In the genomic region with DNA sequence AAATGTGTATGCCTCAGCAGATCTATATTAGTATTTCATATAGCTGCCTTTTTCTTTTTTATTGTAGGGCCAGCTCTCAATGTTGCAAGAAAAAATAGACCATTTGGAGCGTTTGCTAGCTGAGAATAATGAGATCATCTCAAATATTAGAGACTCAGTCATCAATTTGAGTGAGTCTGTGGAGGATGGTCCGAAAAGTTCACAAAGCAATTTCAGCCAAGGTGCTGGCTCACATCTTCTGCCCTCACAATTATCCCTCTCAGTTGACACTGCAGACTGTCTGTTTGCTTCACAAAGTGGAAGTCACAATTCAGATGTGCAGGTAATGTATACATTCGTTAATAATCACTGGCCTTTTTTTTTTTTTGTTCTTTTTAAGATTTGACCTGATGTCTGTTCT, we compare ENCODE assay signal across 25 cellular contexts. TPM values are rescaled to one million over a fixed set of nuclear protein-coding genes. Genes with fewer than 3 reads are reported as not detected.
DNase-seq lines count a peak whose midpoint lies in the region; ATAC-seq lines count a peak whose summit lies in the region.
"Had no signal": no experiment of that assay in that cellular context is flagged by ENCODE, and none has a peak within 500 bp of the region (broad histone marks: within the 10 kb centered on the region; RNA-seq: fewer than 3 reads in every experiment).

No MANE protein-coding gene starts in this region.

- H3K4me1 Mint-ChIP-seq in stimulated activated effector memory CD8-positive, alpha-beta T cell treated with anti-CD3 and anti-CD28 coated beads, Interleukin-12 subunit alpha, Interleukin-12 subunit beta, amount 100 ng/mL, for 72 hours: peaks cover 29% of the 10 kb centered on the region

- intact Hi-C loops in left colon (cut with DNase I, micrococcal nuclease): no loop called here

- no peak overlapping the region for H3K4me3 Mint-ChIP-seq in stimulated activated effector memory CD8-positive, alpha-beta T cell treated with anti-CD3 and anti-CD28 coated beads, Interleukin-12 subunit alpha, Interleukin-12 subunit beta, amount 100 ng/mL, for 72 hours
- H3K4me3 Mint-ChIP-seq: activated CD4-positive, alpha-beta T cell treated with anti-CD3 and anti-CD28 coated beads for 36 hours; activated CD8-positive, alpha-beta T cell treated with anti-CD3 and anti-CD28 coated beads, Interleukin-2, amount 10 ng/mL, durations not matched to agents 7 days and 5 days; CD4-positive, CD25-positive, alpha-beta regulatory T cell had no signal

- peaks cover 44% of the 10 kb centered on the region for H3K36me3 Mint-ChIP-seq in stimulated activated effector memory CD8-positive, alpha-beta T cell treated with anti-CD3 and anti-CD28 coated beads, Interleukin-12 subunit alpha, Interleukin-12 subunit beta, amount 100 ng/mL, for 72 hours

- peak overlapping the region; percentile 17 for H3K27ac Mint-ChIP-seq in stimulated activated effector memory CD8-positive, alpha-beta T cell treated with anti-CD3 and anti-CD28 coated beads, Interleukin-12 subunit alpha, Interleukin-12 subunit beta, amount 100 ng/mL, for 72 hours
- H3K27ac Mint-ChIP-seq: activated CD4-positive, alpha-beta T cell treated with anti-CD3 and anti-CD28 coated beads for 36 hours; activated CD8-positive, alpha-beta T cell treated with anti-CD3 and anti-CD28 coated beads, Interleukin-2, amount 10 ng/mL, durations not matched to agents 7 days and 5 days; activated naive CD4-positive, alpha-beta T cell treated with anti-CD3 and anti-CD28 coated beads, Interleukin-2, amount 50 U/mL, for 72 hours; CD4-positive, CD25-positive, alpha-beta regulatory T cell had no signal

- DNase-seq in NCI-H524 (lab: John Stamatoyannopoulos, UW) (peak; percentile 23 to 49), NCI-H524 treated with DMSO at 0.1 percent for 48 hours (lab: John Stamatoyannopoulos, UW) (no peak), NCI-H446 treated with DMSO at 0.1 percent for 48 hours (lab: John Stamatoyannopoulos, UW) (peak; percentile 53), myocyte (ENCODE audit: low read depth) (peak; percentile 40), AG08395 (ENCODE audit: low spot score) (no peak), NCI-H226 (no peak), left colon (no peak)
- DNase-seq in stimulated activated effector memory CD8-positive, alpha-beta T cell treated with anti-CD3 and anti-CD28 coated beads, Interleukin-12 subunit alpha, Interleukin-12 subunit beta, amount 100 ng/mL, for 72 hours (ENCODE audit: low spot score in 2 of 2): no peak
- DNase-seq: 8988T; activated CD4-positive, alpha-beta T cell treated with anti-CD3 and anti-CD28 coated beads for 36 hours; activated CD8-positive, alpha-beta T cell treated with anti-CD3 and anti-CD28 coated beads, Interleukin-2, amount 10 ng/mL, durations not matched to agents 7 days and 5 days; CD4-positive, CD25-positive, alpha-beta regulatory T cell; colonic mucosa; effector CD8-positive, alpha-beta T cell; GOT3; KBM-7; left ventricle myocardium inferior; NCI-H2029; posterior cingulate gyrus; right cardiac atrium; stimulated activated CD4-positive, alpha-beta T cell treated with anti-CD3 and anti-CD28 coated beads, Interleukin-12 subunit alpha, Interleukin-12 subunit beta, amount 100 ng/mL, for 4 hours; stimulated activated CD4-positive, alpha-beta T cell treated with anti-CD3 and anti-CD28 coated beads, Interleukin-2, amount 100 ng/mL, for 48 hours; T1000; transverse colon had no signal

- H3K9me3 Mint-ChIP-seq in stimulated activated effector memory CD8-positive, alpha-beta T cell treated with anti-CD3 and anti-CD28 coated beads, Interleukin-12 subunit alpha, Interleukin-12 subunit beta, amount 100 ng/mL, for 72 hours: no peaks in the 10 kb centered on the region
- H3K9me3 Mint-ChIP-seq: activated naive CD4-positive, alpha-beta T cell treated with anti-CD3 and anti-CD28 coated beads, Interleukin-2, amount 50 U/mL, for 72 hours had no signal

- ATAC-seq in stimulated activated effector memory CD8-positive, alpha-beta T cell treated with anti-CD3 and anti-CD28 coated beads, Interleukin-12 subunit alpha, Interleukin-12 subunit beta, amount 100 ng/mL, for 72 hours: no peak
- no peak for ATAC-seq in left colon
- ATAC-seq: activated CD4-positive, alpha-beta T cell treated with anti-CD3 and anti-CD28 coated beads for 36 hours; activated CD8-positive, alpha-beta T cell treated with anti-CD3 and anti-CD28 coated beads, Interleukin-2, amount 10 ng/mL, durations not matched to agents 7 days and 5 days; activated naive CD4-positive, alpha-beta T cell treated with anti-CD3 and anti-CD28 coated beads, Interleukin-2, amount 50 U/mL, for 72 hours; right cardiac atrium had no signal

RNA-seq across cellular contexts. Expression of gene MAN2A1, which starts 23.7 kb away (rescaled TPM):
- 84.9 and 92.2 TPM in 2 replicates for total RNA-seq in myocyte
- polyA plus RNA-seq in myocyte (2012): 29.3 TPM
- 100 to 1,000 TPM in 1 of 2 donors, 10 to 100 TPM in 1; 89.5 to 106 TPM for total RNA-seq in left colon

Comparison
In these comparisons a context has a peak if more than half of its experiments do, and no peak if none do; other contexts are left out.
1. DNase-seq: peak in NCI-H524 (2 of 2), NCI-H446 treated with DMSO at 0.1 percent for 48 hours (single experiment) and myocyte (single experiment); none in NCI-H524 treated with DMSO at 0.1 percent for 48 hours (single experiment), stimulated activated effector memory CD8-positive, alpha-beta T cell treated with anti-CD3 and anti-CD28 coated beads, Interleukin-12 subunit alpha, Interleukin-12 subunit beta, amount 100 ng/mL, for 72 hours (0 of 2), AG08395 (single experiment), NCI-H226 (single experiment) and left colon (0 of 2).